In the genomic region with DNA sequence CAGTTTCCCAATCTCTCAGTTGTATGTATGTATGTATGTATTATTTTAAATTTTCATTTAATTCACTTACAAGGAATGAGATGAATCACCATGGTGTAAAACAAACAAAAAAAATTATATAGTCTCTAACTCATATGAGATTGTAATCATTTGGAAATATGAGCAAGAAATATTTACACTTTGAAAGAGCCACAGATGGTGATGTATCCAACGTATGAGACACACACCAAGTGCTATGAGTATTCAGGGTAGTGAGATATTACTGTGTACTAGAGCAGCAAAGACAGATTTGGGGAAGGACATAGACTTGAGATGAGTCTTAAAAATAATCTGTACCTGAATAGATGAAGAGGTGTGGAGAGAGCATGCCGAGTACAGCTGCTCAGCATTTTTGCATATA, we compare ENCODE assay signal across 25 cellular contexts.
"Had no signal": no experiment of that assay in that cellular context is flagged by ENCODE, and none has a peak within 500 bp of the region (broad histone marks: within the 10 kb centered on the region; RNA-seq: fewer than 3 reads in every experiment).

No MANE protein-coding gene starts in this region.

- H3K9ac ChIP-seq: neural progenitor cell, parathyroid adenoma had no signal

- H3K27me3 ChIP-seq: neural progenitor cell, ovary, right lobe of liver, sigmoid colon, stomach, suprapubic skin, testis, tibial artery, transverse colon, upper lobe of right lung, uterus had no signal

- H3K79me2 ChIP-seq: parathyroid adenoma had no signal

- H2AFZ ChIP-seq: neural progenitor cell, parathyroid adenoma had no signal

- H3K4me1 ChIP-seq: neural progenitor cell, parathyroid adenoma, psoas muscle, right lobe of liver, sigmoid colon, stomach, suprapubic skin, testis, tibial artery, transverse colon, upper lobe of right lung, uterus had no signal

- H3K36me3 ChIP-seq: neural progenitor cell, ovary, right lobe of liver, sigmoid colon, stomach, suprapubic skin, tibial artery, transverse colon, upper lobe of right lung, uterus had no signal

- H3K9me3 ChIP-seq: ovary, psoas muscle, right lobe of liver, suprapubic skin, testis, tibial artery, transverse colon, upper lobe of right lung, uterus had no signal

- H3K4me2 ChIP-seq: neural progenitor cell had no signal

- H3K4me3 ChIP-seq: neural progenitor cell, ovary, psoas muscle, right lobe of liver, sigmoid colon, stomach, suprapubic skin, testis, tibial artery, transverse colon, upper lobe of right lung, uterus had no signal

- H3K27ac ChIP-seq: neural progenitor cell, ovary, parathyroid adenoma, psoas muscle, right lobe of liver, sigmoid colon, stomach, suprapubic skin, testis, tibial artery, transverse colon, upper lobe of right lung, uterus had no signal

- ATAC-seq: natural killer cell; psoas muscle; right cardiac atrium; right lobe of liver; stimulated activated effector memory CD8-positive, alpha-beta T cell treated with anti-CD3 and anti-CD28 coated beads, Interleukin-12 subunit alpha, Interleukin-12 subunit beta, amount 100 ng/mL, for 72 hours; stimulated activated naive B cell treated with anti-CD40 and anti-IgM and Interleukin-4, amounts not matched to agents 10 μg/mL and 1 μg/mL and 100 μg/mL, for 72 hours; upper lobe of right lung had no signal

- DNase-seq: natural killer cell; occipital lobe; ovary; posterior cingulate gyrus; psoas muscle; right cardiac atrium; right lobe of liver; sigmoid colon; small intestine; stimulated activated CD4-positive, alpha-beta T cell treated with anti-CD3 and anti-CD28 coated beads, Interleukin-15, amount 100 ng/mL, for 24 hours; stimulated activated CD4-positive, alpha-beta T cell treated with anti-CD3 and anti-CD28 coated beads, Interleukin-2, amount 100 ng/mL, for 24 hours; stimulated activated CD4-positive, alpha-beta T cell treated with anti-CD3 and anti-CD28 coated beads, Interleukin-2, amount 100 ng/mL, for 48 hours; stimulated activated CD4-positive, alpha-beta T cell treated with anti-CD3 and anti-CD28 coated beads, Interleukin-4, amount 100 ng/mL, for 24 hours; stimulated activated naive B cell treated with anti-CD40 and anti-IgM and Interleukin-4, amounts not matched to agents 10 μg/mL and 1 μg/mL and 100 μg/mL, for 72 hours; stimulated activated naive CD4-positive, alpha-beta T cell treated with Interleukin-2 at 50 U/mL for 16 hours; stomach; testis; tibial artery; transverse colon; upper lobe of right lung; uterus had no signal
